Comparison of ENCODE assay signal across 9 cellular contexts in the genomic region with DNA sequence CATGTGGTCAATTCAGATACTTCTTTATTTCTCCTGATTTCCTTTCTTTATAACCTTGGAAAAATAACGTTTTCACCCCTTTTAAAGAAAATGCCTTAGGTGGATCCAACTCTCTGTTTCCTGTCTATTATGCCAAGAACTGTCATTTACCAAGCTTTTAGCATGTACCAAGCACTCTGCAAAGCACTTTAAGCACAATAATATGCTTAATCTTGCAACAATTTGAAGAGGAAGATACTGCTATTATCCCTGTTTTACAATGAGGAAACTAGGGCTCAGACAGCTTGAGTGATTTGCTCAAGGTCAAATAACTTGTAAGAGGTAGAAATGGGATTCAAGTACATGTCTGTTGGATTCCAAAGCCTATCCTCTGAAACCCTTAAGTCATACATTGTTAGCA.
"Had no signal": no experiment of that assay in that cellular context is flagged by ENCODE, and none has a peak within 500 bp of the region (broad histone marks: within the 10 kb centered on the region; RNA-seq: fewer than 3 reads in every experiment).

No MANE protein-coding gene starts in this region.

- H3K27ac ChIP-seq: HL-60, KMS-11 had no signal

- DNase-seq: H9, HCEC 1CT, KBM-7 had no signal

- FAIRE-seq: H1, H54, HepG2 had no signal

- ATAC-seq: GM23338, HepG2 had no signal

- H3K4me3 ChIP-seq: GM23338 had no signal
